ENCODE assay signal across 9 cellular contexts in genomic region chr16:11962457-11962856, GRCh38. TPM values are rescaled to one million over a fixed set of nuclear protein-coding genes. Genes with fewer than 3 reads are reported as not detected.
"Had no signal": no experiment of that assay in that cellular context is flagged by ENCODE, and none has a peak within 500 bp of the region (broad histone marks: within the 10 kb centered on the region; RNA-seq: fewer than 3 reads in every experiment).

No MANE protein-coding gene starts in this region.

RNA-seq across cellular contexts. Expression of gene TNFRSF17, which starts 2.6 kb away (rescaled TPM):
- total RNA-seq: activated CD4-positive, alpha-beta T cell treated with anti-CD3 and anti-CD28 coated beads, Interleukin-2, amount 10 ng/mL, durations not matched to agents 24 days and 14 days; activated CD8-positive, alpha-beta memory T cell treated with anti-CD3 and anti-CD28 coated beads for 36 hours; activated CD8-positive, alpha-beta T cell treated with anti-CD3 and anti-CD28 coated beads for 36 hours; activated naive CD8-positive, alpha-beta T cell treated with anti-CD3 and anti-CD28 coated beads for 36 hours; activated T-cell treated with anti-CD3 and anti-CD28 coated beads, Interleukin-2, amount 50 U/mL, for 72 hours; activated T-helper 17 cell treated with anti-CD3 and anti-CD28 coated beads, Interleukin-2, amount 50 U/mL, for 72 hours; aorta; cerebellum; SJCRH30 had no signal
- polyA plus RNA-seq: aorta had no signal
